8 cellular contexts compared by ENCODE assay signal in genomic region chr16:53743149-53743566, GRCh38. TPM values are rescaled to one million over a fixed set of nuclear protein-coding genes. Genes with fewer than 3 reads are reported as not detected.
DNase-seq lines count a peak whose midpoint lies in the region; ATAC-seq and TF ChIP-seq lines count a peak whose summit lies in the region.

No MANE protein-coding gene starts in this region.

- H3K4me2 ChIP-seq in SU-DHL-6 (ENCODE audit: low read depth, low read length, poor library complexity, severe bottlenecking), result no peak overlapping the region

- ATAC-seq in heart right ventricle, result no peak

- H2AFZ ChIP-seq in SU-DHL-6 (ENCODE audit: low read depth, low read length, severe bottlenecking), result no peak overlapping the region

- H3K27me3 Mint-ChIP-seq in type B pancreatic cell, result no peaks in the 10 kb centered on the region

- H3K9me3 Mint-ChIP-seq in type B pancreatic cell, result peaks cover 4% of the 10 kb centered on the region

- H3K27ac Mint-ChIP-seq in type B pancreatic cell, result no peak overlapping the region

- intact Hi-C loops in heart right ventricle (cut with DNase I), result no loop called here

- peaks cover 36% of the 10 kb centered on the region for H3K4me1 Mint-ChIP-seq in type B pancreatic cell (ENCODE audit: unreplicated experiment)

- no peaks in the 10 kb centered on the region for H3K36me3 Mint-ChIP-seq in type B pancreatic cell

- H3K9me2 ChIP-seq in SU-DHL-6 (replicated peaks; ENCODE audit: insufficient read depth, low read length), result no peaks in the 10 kb centered on the region

- no peak overlapping the region for H3K9ac ChIP-seq in SU-DHL-6 (ENCODE audit: low read length)

- H3K4me3 ChIP-seq in HAP-1 (no peak overlapping the region), SU-DHL-6 (ENCODE audit: insufficient read depth, low read length, poor library complexity, severe bottlenecking) (no peak overlapping the region), heart right ventricle (no peak overlapping the region)

- H3F3A ChIP-seq in SU-DHL-6 (ENCODE audit: insufficient read depth), result no peaks in the 10 kb centered on the region

- in situ Hi-C loops in Caki2 (cut with HindIII; ENCODE audit: low pct_unique_long_range_greater_than_20kb, low sequenced_read_pairs) (no loop called here), HAP-1 (cut with MboI; ENCODE audit: low sequenced_read_pairs) (no loop called here)

- no peaks in the 10 kb centered on the region for H3K36me3 ChIP-seq in HAP-1 (replicated peaks)
- no peaks in the 10 kb centered on the region for H3K36me3 ChIP-seq in SU-DHL-6 (ENCODE audit: low read length)
- no peaks in the 10 kb centered on the region for H3K36me3 ChIP-seq in heart right ventricle

- DNase-seq in Caki2 (ENCODE audit: low read depth) (peak; percentile 41), HAP-1 (ENCODE audit: low spot score in 2 of 2) (peak; percentile 54 to 60), heart right ventricle (no peak), type B pancreatic cell (ENCODE audit: extremely low spot score, unreplicated experiment) (no peak), HPDE6-E6E7 (ENCODE audit: extremely low spot score) (no peak), putamen (ENCODE audit: low spot score) (no peak)
- no peak for DNase-seq in NK-92 treated with Interleukin-12 subunit alpha and Interleukin-12 subunit beta, amount 100 ng/mL, for 24 hours (lab: John Stamatoyannopoulos, UW)

- no peaks in the 10 kb centered on the region; the same call in 1 of the 2 replicates for H3K79me2 ChIP-seq in SU-DHL-6 (ENCODE audit: insufficient read depth, low read length)

- WGBS in heart right ventricle, 2 donors, result 71 to 77% methylated on average over 3 of the region's 3 CpGs

- H4K20me1 ChIP-seq in SU-DHL-6 (ENCODE audit: low read depth, low read length), result peaks cover 11% of the 10 kb centered on the region; the same call in 1 of the 2 replicates

- H3K4me1 ChIP-seq in HAP-1, result peaks cover 27% of the 10 kb centered on the region
- H3K4me1 ChIP-seq in heart right ventricle, result peaks cover 0 to 48% (median 27%) of the 10 kb centered on the region in 9 donors

- H3K27ac ChIP-seq in SU-DHL-6 (ENCODE audit: low read depth, low read length), result no peak overlapping the region
- no peak overlapping the region for H3K27ac ChIP-seq in heart right ventricle

- H3K9me3 ChIP-seq in HAP-1 (no peaks in the 10 kb centered on the region), SU-DHL-6 (ENCODE audit: insufficient read depth, low read length) (no peaks in the 10 kb centered on the region), heart right ventricle (peaks cover 0 to 9% (median 0%) of the 10 kb centered on the region in 11 donors)

- no peak overlapping the region for H3K4me3 Mint-ChIP-seq in type B pancreatic cell

- peak; percentile 73 for TF ChIP-seq CTCF in SU-DHL-6 (IDR thresholded peaks at IDR 0.05; ENCODE audit: insufficient read depth, low read length, poor library complexity, severe bottlenecking)
- TF ChIP-seq CTCF in heart right ventricle (IDR thresholded peaks at IDR 0.05), result peak in 7 of 9 donors; percentile 40 to 63 (median 52)
- peak; percentile 74 for TF ChIP-seq CTCF in type B pancreatic cell (conservative IDR thresholded peaks at IDR 0.05)

- H3K27me3 ChIP-seq in HAP-1 (ENCODE audit: low read depth), result no peaks in the 10 kb centered on the region
- H3K27me3 ChIP-seq in SU-DHL-6 (ENCODE audit: low read length), result no peaks in the 10 kb centered on the region
- no peaks in the 10 kb centered on the region for H3K27me3 ChIP-seq in heart right ventricle

RNA-seq across cellular contexts. Expression of gene FTO, which starts 39.2 kb away (rescaled TPM):
- total RNA-seq in Caki2 (2014; rRNA removed; shearing (Covaris generic); ENCODE audit: low replicate concordance), result 44.3 and 45.9 TPM in 2 replicates
- total RNA-seq in heart right ventricle (100 to 1,000 TPM in 2 of 10 donors, 10 to 100 TPM in 8; 77.7 to 103 (median 90.7) TPM), type B pancreatic cell (ENCODE audit: low replicate concordance) (47.1 and 85.1 TPM in 2 replicates)
- polyA plus RNA-seq in heart right ventricle, result 10 to 100 TPM in 1 of 2 donors, 1 to 10 TPM in 1; 8.5 to 21.3 TPM

RNA-seq across cellular contexts. Expression of gene RPGRIP1L, which starts 39.5 kb away (rescaled TPM):
- 11.0 and 13.1 TPM in 2 replicates for total RNA-seq in Caki2 (2014; rRNA removed; shearing (Covaris generic); ENCODE audit: low replicate concordance)
- total RNA-seq in heart right ventricle (1 to 10 TPM; 1.6 to 3.7 (median 2.4) TPM), type B pancreatic cell (ENCODE audit: low replicate concordance) (12.0 and 21.4 TPM in 2 replicates)
- polyA plus RNA-seq in heart right ventricle, result 1 to 10 TPM in 1 of 2 donors, under 1 TPM in 1; 0.96 to 1.2 TPM

Comparison
In these comparisons a context has a peak if more than half of its experiments do, and no peak if none do; other contexts are left out.
1. DNase-seq: peak in Caki2 (single experiment) and HAP-1 (2 of 2); none in heart right ventricle (0 of 2), type B pancreatic cell (single experiment), HPDE6-E6E7 (single experiment), putamen (single experiment) and NK-92 treated with Interleukin-12 subunit alpha and Interleukin-12 subunit beta, amount 100 ng/mL, for 24 hours (single experiment).
2. Peak in every context shown above with its lines, with median percentiles within 50 percentile points of each other: CTCF ChIP-seq.